9 cellular contexts compared by ENCODE assay signal in the genomic region with DNA sequence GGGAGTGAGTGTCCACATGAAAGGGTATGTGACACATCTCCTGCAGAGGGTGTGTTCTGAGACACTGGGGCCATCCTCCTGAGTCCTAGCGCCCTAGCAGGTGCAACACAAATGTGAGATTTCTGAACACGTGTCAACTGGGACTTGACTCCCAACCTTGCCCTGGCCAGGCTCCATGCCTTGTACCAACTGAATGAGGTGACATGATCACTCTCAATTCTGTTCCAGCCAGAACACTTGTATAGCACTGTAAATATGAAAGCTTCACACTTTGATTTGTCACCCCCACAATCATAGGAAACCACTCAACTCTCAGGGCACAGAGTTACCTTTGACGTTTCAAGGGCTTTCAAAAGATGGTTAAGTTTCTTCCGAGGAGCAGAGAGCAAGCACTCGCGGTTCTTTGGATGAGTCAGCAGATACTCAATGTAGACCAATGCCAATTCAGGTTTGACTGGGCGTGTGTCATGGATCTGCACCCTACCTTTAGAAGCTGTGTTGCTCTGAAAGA. TPM values are rescaled to one million over a fixed set of nuclear protein-coding genes. Genes with fewer than 3 reads are reported as not detected.
DNase-seq lines count a peak whose midpoint lies in the region; ATAC-seq and TF ChIP-seq lines count a peak whose summit lies in the region.
"Had no signal": no experiment of that assay in that cellular context is flagged by ENCODE, and none has a peak within 500 bp of the region (broad histone marks: within the 10 kb centered on the region; RNA-seq: fewer than 3 reads in every experiment).

No MANE protein-coding gene starts in this region.

- TF ChIP-seq EP300 in sigmoid colon (IDR thresholded peaks at IDR 0.05): no peak

- no peak for TF ChIP-seq CTCF in sigmoid colon (IDR thresholded peaks at IDR 0.05)

- peak overlapping the region; percentile 79 for H3K27ac Mint-ChIP-seq in stimulated activated effector memory CD8-positive, alpha-beta T cell treated with anti-CD3 and anti-CD28 coated beads, Interleukin-12 subunit alpha, Interleukin-12 subunit beta, amount 100 ng/mL, for 72 hours

- intact Hi-C loops in sigmoid colon (cut with DNase I): no loop called here

- peaks cover 81% of the 10 kb centered on the region for H3K36me3 Mint-ChIP-seq in stimulated activated effector memory CD8-positive, alpha-beta T cell treated with anti-CD3 and anti-CD28 coated beads, Interleukin-12 subunit alpha, Interleukin-12 subunit beta, amount 100 ng/mL, for 72 hours

- H3K27me3 ChIP-seq in MG63 (no peaks in the 10 kb centered on the region), sigmoid colon (no peaks in the 10 kb centered on the region)

- H3K4me1 Mint-ChIP-seq in stimulated activated effector memory CD8-positive, alpha-beta T cell treated with anti-CD3 and anti-CD28 coated beads, Interleukin-12 subunit alpha, Interleukin-12 subunit beta, amount 100 ng/mL, for 72 hours: peaks cover 31% of the 10 kb centered on the region

- 83 to 85% methylated on average over 7 of the region's 7 CpGs for WGBS in sigmoid colon, 2 donors

- no peak for TF ChIP-seq POLR2A in sigmoid colon (IDR thresholded peaks at IDR 0.05)

- H3K4me3 ChIP-seq in MG63 (no peak overlapping the region), sigmoid colon (no peak overlapping the region)

- peak overlapping the region; percentile 30 for H3K4me3 Mint-ChIP-seq in stimulated activated effector memory CD8-positive, alpha-beta T cell treated with anti-CD3 and anti-CD28 coated beads, Interleukin-12 subunit alpha, Interleukin-12 subunit beta, amount 100 ng/mL, for 72 hours

- H3K27ac ChIP-seq in sigmoid colon: no peak overlapping the region

- ATAC-seq in HG03039 (IDR thresholded peaks at IDR 0.05; ENCODE audit: unreplicated experiment): peak; percentile 97
- ATAC-seq in stimulated activated effector memory CD8-positive, alpha-beta T cell treated with anti-CD3 and anti-CD28 coated beads, Interleukin-12 subunit alpha, Interleukin-12 subunit beta, amount 100 ng/mL, for 72 hours: peak; percentile 98

- DNase-seq in activated T-cell treated with anti-CD3 and anti-CD28 coated beads for 48 hours (ENCODE audit: low read depth) (peak; percentile 53), activated T-cell treated with anti-CD3 and anti-CD28 coated beads for 4 hours (no peak), SKM-1 treated with dmso at 0.1 percent for 144 hours (lab: John Stamatoyannopoulos, UW; ENCODE audit: unreplicated experiment) (no peak), MG63 (no peak), sigmoid colon (no peak)
- DNase-seq in activated CD8-positive, alpha-beta memory T cell treated with anti-CD3 and anti-CD28 coated beads, Interleukin-2, amount 50 U/mL, for 48 hours: peak; percentile 69
- DNase-seq in stimulated activated effector memory CD8-positive, alpha-beta T cell treated with anti-CD3 and anti-CD28 coated beads, Interleukin-12 subunit alpha, Interleukin-12 subunit beta, amount 100 ng/mL, for 72 hours (ENCODE audit: low spot score in 2 of 2): peak; percentile 28 to 83
- DNase-seq: KG1 had no signal

- H3K9me3 ChIP-seq in MG63 (no peaks in the 10 kb centered on the region), sigmoid colon (no peaks in the 10 kb centered on the region)

- no peaks in the 10 kb centered on the region for H3K4me1 ChIP-seq in sigmoid colon

- no peaks in the 10 kb centered on the region for H3K9me3 Mint-ChIP-seq in stimulated activated effector memory CD8-positive, alpha-beta T cell treated with anti-CD3 and anti-CD28 coated beads, Interleukin-12 subunit alpha, Interleukin-12 subunit beta, amount 100 ng/mL, for 72 hours

- H3K36me3 ChIP-seq in MG63 (peaks cover 6% of the 10 kb centered on the region), sigmoid colon (peaks cover 0 to 22% (median 3%) of the 10 kb centered on the region in 4 donors)

RNA-seq across cellular contexts. Expression of gene NCAPG2, which starts 48.6 kb away (rescaled TPM):
- total RNA-seq in MG63 (2014; rRNA removed; shearing (Covaris generic); ENCODE audit: low replicate concordance): 13.8 and 15.6 TPM in 2 replicates
- 1 to 10 TPM; 3.0 to 7.1 (median 5.1) TPM for total RNA-seq in sigmoid colon
- polyA plus RNA-seq in sigmoid colon: 10 to 100 TPM in 1 of 3 donors, 1 to 10 TPM in 2; 1.2 to 11.5 (median 4.2) TPM

Comparison
In these comparisons a context has a peak if more than half of its experiments do, and no peak if none do; other contexts are left out.
1. DNase-seq: peak in activated T-cell treated with anti-CD3 and anti-CD28 coated beads for 48 hours (single experiment), activated CD8-positive, alpha-beta memory T cell treated with anti-CD3 and anti-CD28 coated beads, Interleukin-2, amount 50 U/mL, for 48 hours (single experiment) and stimulated activated effector memory CD8-positive, alpha-beta T cell treated with anti-CD3 and anti-CD28 coated beads, Interleukin-12 subunit alpha, Interleukin-12 subunit beta, amount 100 ng/mL, for 72 hours (2 of 2); none in activated T-cell treated with anti-CD3 and anti-CD28 coated beads for 4 hours (single experiment), SKM-1 treated with dmso at 0.1 percent for 144 hours (single experiment), MG63 (single experiment) and sigmoid colon (single experiment).